8 cellular contexts compared by ENCODE assay signal in genomic region chr6:90187437-90188049, GRCh38.
DNase-seq lines count a peak whose midpoint lies in the region; ATAC-seq and TF ChIP-seq lines count a peak whose summit lies in the region.

No MANE protein-coding gene starts in this region.

- no peaks in the 10 kb centered on the region for H3K79me2 ChIP-seq in trophoblast cell (ENCODE audit: control insufficient read depth, insufficient read depth, low read length, poor library complexity)

- no peak overlapping the region for H2AFZ ChIP-seq in trophoblast cell (ENCODE audit: insufficient read depth, low read length, poor library complexity)

- H3K4me1 ChIP-seq in Panc1 (ENCODE audit: control insufficient read depth, insufficient read depth, low read length) (no peaks in the 10 kb centered on the region; the same call in 1 of the 2 replicates), foreskin keratinocyte (peaks cover 22% of the 10 kb centered on the region), trophoblast cell (ENCODE audit: control insufficient read depth in 1 of 2, insufficient read depth in 2 of 2, low read length in 2 of 2) (peaks cover 8 to 14% of the 10 kb centered on the region in 2 experiments)

- CTCF ChIA-PET in HEK293T (lab: Yijun Ruan, JAX) = no interaction called here
- CTCF ChIA-PET in Panc1 (lab: Charles Lee) = no interaction called here

- H3K4ac ChIP-seq in trophoblast cell (ENCODE audit: low read depth, low read length) = no peak overlapping the region

- no peak overlapping the region for H4K12ac ChIP-seq in trophoblast cell (ENCODE audit: low read depth, low read length)

- DNase-seq in HEK293T (ENCODE audit: extremely low spot score) = peak; percentile 33
- DNase-seq in Panc1 (ENCODE audit: low read depth, low spot score) = no peak
- no peak for DNase-seq in foreskin keratinocyte
- DNase-seq in trophoblast cell = no peak
- no peak for DNase-seq in NCI-H345 (lab: John Stamatoyannopoulos, UW)
- DNase-seq in stimulated activated CD4-positive, alpha-beta T cell treated with anti-CD3 and anti-CD28 coated beads, Interleukin-4, amount 100 ng/mL, for 4 hours = no peak
- no peak for DNase-seq in activated CD4-positive, CD25-positive, alpha-beta regulatory T cell (lab: John Stamatoyannopoulos, UW)

- in situ Hi-C loops in Panc1 (cut with HindIII; ENCODE audit: low pct_unique_long_range_greater_than_20kb, low sequenced_read_pairs) = no loop called here

- peak overlapping the region; percentile 7 for H3K14ac ChIP-seq in trophoblast cell (ENCODE audit: low read length)

- peak overlapping the region; percentile 10 for H2BK12ac ChIP-seq in trophoblast cell (ENCODE audit: low read length)

- no CpG with 5 or more reads among the region's 8 CpGs for WGBS in trophoblast cell (ENCODE audit: extremely low coverage, insufficient coverage, insufficient read length)

- H3K23ac ChIP-seq in trophoblast cell (ENCODE audit: low read length) = no peak overlapping the region

- H3K9me3 ChIP-seq in Panc1 (ENCODE audit: control insufficient read depth, insufficient read depth, low read depth, low read length) (no peaks in the 10 kb centered on the region), trophoblast cell (ENCODE audit: insufficient read depth, low read depth, low read length) (no peaks in the 10 kb centered on the region)

- H3K27me3 ChIP-seq in Panc1 (ENCODE audit: control insufficient read depth, insufficient read depth, low read length) (no peaks in the 10 kb centered on the region), foreskin keratinocyte (no peaks in the 10 kb centered on the region), trophoblast cell (ENCODE audit: insufficient read depth, low read length) (no peaks in the 10 kb centered on the region)

- ATAC-seq in Panc1 = peak; percentile 58
- ATAC-seq in foreskin keratinocyte = peak; percentile 27
- no peak for ATAC-seq in GM19324 (IDR thresholded peaks at IDR 0.05; ENCODE audit: low FRiP score, unreplicated experiment)

- no peak overlapping the region for H3K4me2 ChIP-seq in trophoblast cell (ENCODE audit: low read length)

- H3K36me3 ChIP-seq in Panc1 (ENCODE audit: control insufficient read depth, insufficient read depth, low read length) = no peaks in the 10 kb centered on the region
- peaks cover 0 to 2% of the 10 kb centered on the region in 2 experiments for H3K36me3 ChIP-seq in trophoblast cell (ENCODE audit: control insufficient read depth in 1 of 2, insufficient read depth in 2 of 2, low read length in 2 of 2)

- H3K27ac ChIP-seq in Panc1 (ENCODE audit: low read length) = no peak overlapping the region
- H3K27ac ChIP-seq in foreskin keratinocyte = no peak overlapping the region
- peak overlapping the region; percentile 61 for H3K27ac ChIP-seq in trophoblast cell (ENCODE audit: low read depth, low read length)

- peak overlapping the region; percentile 21 for H3K18ac ChIP-seq in trophoblast cell (ENCODE audit: low read length)

- H2BK120ac ChIP-seq in trophoblast cell (ENCODE audit: insufficient read depth, low read length, poor library complexity) = peak overlapping the region; percentile 41

- TF ChIP-seq CTCF in Panc1 (IDR thresholded peaks at IDR 0.05) (no peak), foreskin keratinocyte (conservative IDR thresholded peaks at IDR 0.05) (no peak)

- no TSS peak for BruUV-seq in Panc1 (replicated peaks; lab: Mats Ljungman, UMichigan)

- no peak overlapping the region for H4K8ac ChIP-seq in trophoblast cell (ENCODE audit: low read depth, low read length)

- H3K9ac ChIP-seq in trophoblast cell (ENCODE audit: low read length) = no peak overlapping the region

- peak overlapping the region; percentile 18 for H2AK5ac ChIP-seq in trophoblast cell (ENCODE audit: low read length)

- peak overlapping the region; percentile 55 for H4K91ac ChIP-seq in trophoblast cell (ENCODE audit: low read depth, low read length)

- POLR2A ChIA-PET in HEK293T (lab: Yijun Ruan, JAX) (interaction anchor here (1.7 kb wide), 1 partner anchor 11 kb away, joined by 3 read pairs; no protein-coding TSS in a partner anchor), Panc1 (lab: Charles Lee) (no interaction called here)

- H3K79me1 ChIP-seq in trophoblast cell (ENCODE audit: low read length) = peaks cover 12% of the 10 kb centered on the region

- no peak overlapping the region for H3K4me3 ChIP-seq in Panc1 (ENCODE audit: low read depth in 2 of 2, low read length in 2 of 2)
- H3K4me3 ChIP-seq in trophoblast cell (ENCODE audit: low read depth, low read length) = no peak overlapping the region

- intact Hi-C loops in Panc1 (cut with micrococcal nuclease; ENCODE audit: unreplicated experiment) = no loop called here

- no peak overlapping the region for H2BK5ac ChIP-seq in trophoblast cell (ENCODE audit: low read depth, low read length, poor library complexity)

TF ChIP-seq in HEK293T, 16 proteins besides CTCF, POLR2A, EP300 and RAD21:
- peak; percentile 77 for TF ChIP-seq PKNOX1 (IDR thresholded peaks at IDR 0.05)
- no peak for TF ChIP-seq L3MBTL2 (conservative IDR thresholded peaks at IDR 0.05)
